In the genomic region with DNA sequence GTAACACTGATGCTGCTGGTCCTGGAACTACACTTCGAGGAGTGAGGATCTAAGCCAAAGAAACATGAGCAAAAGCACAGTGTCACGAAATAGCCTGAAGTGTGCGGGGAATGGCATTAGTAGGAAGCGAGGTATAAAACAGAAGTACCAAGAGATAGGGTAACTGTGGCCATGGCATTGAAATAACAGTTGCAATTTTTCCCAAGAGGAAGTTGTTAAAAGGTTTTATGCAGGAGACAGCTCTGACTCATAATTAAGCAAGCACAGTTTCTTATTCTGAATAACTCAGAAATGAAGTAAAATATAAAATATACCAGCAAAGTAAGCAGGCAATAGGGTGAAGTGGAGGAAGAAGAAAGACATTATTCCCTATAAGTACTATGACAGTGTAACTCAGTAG, we compare ENCODE assay signal across 15 cellular contexts.
A peak's percentile ranks its signal among the peaks of the same experiment; 100 is the strongest.
DNase-seq lines count a peak whose midpoint lies in the region; ATAC-seq and TF ChIP-seq lines count a peak whose summit lies in the region.
"Had no signal": no experiment of that assay in that cellular context is flagged by ENCODE, and none has a peak within 500 bp of the region (broad histone marks: within the 10 kb centered on the region; RNA-seq: fewer than 3 reads in every experiment).

No MANE protein-coding gene starts in this region.

- peak overlapping the region; percentile 28 for H3K4me2 ChIP-seq in skeletal muscle satellite cell (ENCODE audit: low read length)

- no peaks in the 10 kb centered on the region; the same call in 1 of the 2 replicates for H3K27me3 Mint-ChIP-seq in HFFc6 (ENCODE audit: insufficient read depth)

- no peak overlapping the region for H3K27ac ChIP-seq in RWPE2 (ENCODE audit: poor library complexity, severe bottlenecking)
- H3K27ac ChIP-seq: cardiac muscle cell, spleen had no signal

- no peak overlapping the region for H3K27ac Mint-ChIP-seq in HFFc6

- H3K4me3 Mint-ChIP-seq in HFFc6 = no peak overlapping the region

- H3K27me3 ChIP-seq in RWPE2 (ENCODE audit: insufficient read depth, poor library complexity, severe bottlenecking) (no peaks in the 10 kb centered on the region), skeletal muscle satellite cell (ENCODE audit: control insufficient read depth, insufficient read depth, low read length) (no peaks in the 10 kb centered on the region)
- H3K27me3 ChIP-seq: cardiac muscle cell, spleen had no signal

- no peaks in the 10 kb centered on the region for H3K9me3 Mint-ChIP-seq in HFFc6

- DNase-seq in HFFc6 = peak; percentile 28
- DNase-seq in RWPE2 (ENCODE audit: low spot score) = no peak
- DNase-seq in fibroblast of mammary gland (ENCODE audit: low read depth) = peak; percentile 33
- no peak for DNase-seq in iPS-NIHi7 (ENCODE audit: extremely low spot score)
- DNase-seq in activated CD4-positive, CD25-positive, alpha-beta regulatory T cell (lab: John Stamatoyannopoulos, UW) = no peak
- no peak for DNase-seq in NCI-H2081 treated with DMSO at 0.1 percent for 48 hours (lab: John Stamatoyannopoulos, UW)
- DNase-seq: activated gamma-delta T cell treated with Interleukin-2 at 50 U/mL for 16 hours, Caco-2, mammary epithelial cell, NCI-H146, NCI-H526, spleen had no signal

- H3K4me1 ChIP-seq in RWPE2 (ENCODE audit: insufficient read depth, poor library complexity, severe bottlenecking) (no peaks in the 10 kb centered on the region), skeletal muscle satellite cell (ENCODE audit: control insufficient read depth, insufficient read depth, low read length) (peaks cover 21% of the 10 kb centered on the region)
- H3K4me1 ChIP-seq: Caco-2 had no signal

- ATAC-seq in RWPE2 (ENCODE audit: low read depth) = peak; percentile 48; the same call in 2 of the 3 replicates
- ATAC-seq: HepG2 had no signal

- H3K9me3 ChIP-seq in RWPE2 (ENCODE audit: severe bottlenecking) = no peaks in the 10 kb centered on the region
- H3K9me3 ChIP-seq in skeletal muscle satellite cell (replicated peaks; ENCODE audit: low read length) = no peaks in the 10 kb centered on the region
- H3K9me3 ChIP-seq: Caco-2 had no signal

- no peak overlapping the region for H3K9ac ChIP-seq in skeletal muscle satellite cell (ENCODE audit: low read depth, low read length)

- H3K4me3 ChIP-seq in RWPE2 (ENCODE audit: severe bottlenecking) (no peak overlapping the region), fibroblast of mammary gland (ENCODE audit: control insufficient read depth, low read depth, low read length) (no peak overlapping the region), skeletal muscle satellite cell (ENCODE audit: low read length) (no peak overlapping the region)
- H3K4me3 ChIP-seq: cardiac muscle cell, spleen had no signal

- H3K4me1 Mint-ChIP-seq in HFFc6 (ENCODE audit: low read depth) = peaks cover 19% of the 10 kb centered on the region

- H3K36me3 ChIP-seq in RWPE2 (ENCODE audit: low read depth) (no peaks in the 10 kb centered on the region), skeletal muscle satellite cell (ENCODE audit: insufficient read depth, low read length) (no peaks in the 10 kb centered on the region)
- H3K36me3 ChIP-seq: cardiac muscle cell, spleen had no signal

- no peak for TF ChIP-seq CTCF in HFFc6 (IDR thresholded peaks at IDR 0.05)
- TF ChIP-seq CTCF in RWPE2 (IDR thresholded peaks at IDR 0.05; ENCODE audit: poor library complexity, severe bottlenecking) = no peak
- no peak for TF ChIP-seq CTCF in fibroblast of mammary gland (conservative IDR thresholded peaks at IDR 0.05; ENCODE audit: control insufficient read depth, insufficient read depth, low read depth, low read length)

- H3K36me3 Mint-ChIP-seq in HFFc6 (ENCODE audit: low read depth) = no peaks in the 10 kb centered on the region

Comparison
In these comparisons a context has a peak if more than half of its experiments do, and no peak if none do; other contexts are left out.
1. DNase-seq: peak in HFFc6 (single experiment) and fibroblast of mammary gland (single experiment); none in RWPE2 (single experiment), iPS-NIHi7 (single experiment), activated CD4-positive, CD25-positive, alpha-beta regulatory T cell (0 of 4) and NCI-H2081 treated with DMSO at 0.1 percent for 48 hours (single experiment).